Comparison of ENCODE assay signal across 1 cellular context in the genomic region with DNA sequence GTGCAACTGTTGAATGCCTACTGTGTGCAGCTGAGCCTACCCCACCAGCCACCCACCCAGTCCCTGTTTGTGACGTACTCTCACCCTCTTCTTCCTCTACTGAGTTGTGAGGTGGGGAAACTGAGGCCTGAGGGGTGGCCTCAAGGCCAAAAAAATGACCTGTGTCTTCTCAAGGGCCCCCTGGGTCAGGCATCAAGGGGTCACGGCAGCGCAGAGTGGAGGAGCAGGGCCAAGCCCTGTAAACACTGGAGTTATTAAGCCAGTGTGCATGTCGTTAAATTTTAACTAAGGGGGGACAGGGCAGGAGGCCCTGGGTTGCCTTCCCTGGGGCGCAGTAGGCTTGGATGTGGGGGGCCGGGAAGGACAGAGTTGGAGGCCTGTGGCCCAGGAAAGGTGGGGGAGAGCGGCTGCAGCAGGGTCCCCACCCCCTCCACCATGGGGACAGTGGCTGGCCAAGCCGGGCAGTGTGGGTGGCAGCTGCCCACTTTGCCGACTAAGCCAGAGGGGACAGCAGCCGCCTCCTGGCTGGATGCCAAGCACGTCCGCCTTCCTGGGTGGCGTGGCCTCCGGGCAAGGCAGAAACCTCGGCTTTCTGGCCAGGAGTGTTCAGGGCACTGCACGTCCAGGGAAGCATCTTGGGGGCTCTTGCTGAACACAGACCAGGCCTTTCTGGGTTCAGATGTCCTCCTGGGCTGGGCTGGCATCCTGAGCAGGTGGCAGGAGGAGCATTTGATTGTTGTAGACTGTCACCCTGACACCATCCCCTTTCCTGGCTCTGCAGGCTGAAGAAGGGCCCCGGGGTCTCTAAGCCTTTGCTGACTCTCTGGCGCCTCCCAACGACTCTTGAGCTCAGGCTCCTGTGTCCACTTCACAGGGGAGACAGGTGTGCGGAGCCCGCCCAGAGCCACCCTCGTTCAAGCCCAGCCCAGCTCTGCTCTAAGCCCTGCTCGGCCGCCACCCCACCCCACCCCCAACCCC.
TF ChIP-seq lines count a peak whose summit lies in the region.

No MANE protein-coding gene starts in this region.

TF ChIP-seq in IMR-90, 13 proteins besides CTCF, POLR2A, EP300 and RAD21:
- TF ChIP-seq RFX5 (IDR thresholded peaks at IDR 0.05; ENCODE audit: low read depth, low read length) = no peak
- no peak for TF ChIP-seq MAFK (IDR thresholded peaks at IDR 0.05; ENCODE audit: low read depth, low read length)
- no peak for TF ChIP-seq MXI1 (IDR thresholded peaks at IDR 0.05; ENCODE audit: borderline replicate concordance, low read depth, low read length)
- no peak for TF ChIP-seq FOS (IDR thresholded peaks at IDR 0.05; ENCODE audit: low read depth, low read length)
- TF ChIP-seq RCOR1 (IDR thresholded peaks at IDR 0.05; ENCODE audit: insufficient replicate concordance, low read length) = no peak
- TF ChIP-seq BHLHE40 (IDR thresholded peaks at IDR 0.05; ENCODE audit: low read depth, low read length) = no peak
- TF ChIP-seq MAZ (IDR thresholded peaks at IDR 0.05; ENCODE audit: borderline replicate concordance, low read depth, low read length) = no peak
- no peak for TF ChIP-seq CEBPB (IDR thresholded peaks at IDR 0.05; ENCODE audit: low read depth, low read length)
- no peak for TF ChIP-seq SMC3 (IDR thresholded peaks at IDR 0.05; ENCODE audit: low read depth, low read length)
- no peak for TF ChIP-seq ELK1 (IDR thresholded peaks at IDR 0.05; ENCODE audit: borderline replicate concordance, low read depth, low read length)
- no peak for TF ChIP-seq NFE2L2 (IDR thresholded peaks at IDR 0.05; ENCODE audit: low read depth, low read length)
- no peak for TF ChIP-seq CHD1 (IDR thresholded peaks at IDR 0.05; ENCODE audit: low read depth, low read length)
